Comparison of ENCODE assay signal across 27 cellular contexts in genomic region chr1:109137959-109138757, GRCh38. TPM values are rescaled to one million over a fixed set of nuclear protein-coding genes. Genes with fewer than 3 reads are reported as not detected.
DNase-seq lines count a peak whose midpoint lies in the region; ATAC-seq and TF ChIP-seq lines count a peak whose summit lies in the region.
"Had no signal": no experiment of that assay in that cellular context is flagged by ENCODE, and none has a peak within 500 bp of the region (broad histone marks: within the 10 kb centered on the region; RNA-seq: fewer than 3 reads in every experiment).

No MANE protein-coding gene starts in this region.

- DNase-seq in breast epithelium (ENCODE audit: low spot score in 2 of 2) (no peak), mammary epithelial cell (no peak), colonic mucosa (peak; percentile 79), upper lobe of right lung (no peak), MV-4-11 (lab: John Stamatoyannopoulos, UW) (no peak), substantia nigra (lab: John Stamatoyannopoulos, UW) (no peak)
- DNase-seq: activated CD4-positive, alpha-beta memory T cell treated with anti-CD3 and anti-CD28 coated beads for 36 hours; activated naive CD4-positive, alpha-beta T cell treated with anti-CD3 and anti-CD28 coated beads, Interleukin-2, amount 50 U/mL, for 16 hours; AML-193; amniotic stem cell; CD4-positive, alpha-beta memory T cell; DMS 273 treated with DMSO at 0.1 percent for 48 hours; effector CD4-positive, alpha-beta T cell; HCEC 1CT; heart left ventricle; NCI-H1436; NCI-H510A; nucleus accumbens; stimulated activated naive CD8-positive, alpha-beta T cell treated with anti-CD3 and anti-CD28 coated beads, Interleukin-15, amount 100 ng/mL, for 72 hours; tibial artery had no signal

- no TSS peak for BruUV-seq in mammary epithelial cell (replicated peaks; lab: Mats Ljungman, UMichigan)

- no peaks in the 10 kb centered on the region for H3K27me3 ChIP-seq in breast epithelium
- no peaks in the 10 kb centered on the region for H3K27me3 ChIP-seq in mammary epithelial cell (ENCODE audit: insufficient read depth, low read length)
- H3K27me3 ChIP-seq in colonic mucosa, result no peaks in the 10 kb centered on the region
- no peaks in the 10 kb centered on the region for H3K27me3 ChIP-seq in muscle layer of duodenum (ENCODE audit: low read depth, low read length)
- no peaks in the 10 kb centered on the region for H3K27me3 ChIP-seq in upper lobe of right lung
- H3K27me3 ChIP-seq: heart left ventricle, tibial artery had no signal

- no peak overlapping the region for H3K4me2 ChIP-seq in mammary epithelial cell (ENCODE audit: insufficient read depth, low read depth, low read length)
- H3K4me2 ChIP-seq: KMS-11 had no signal

- WGBS in mammary epithelial cell (ENCODE audit: low coverage, missing lambda C conversion rate), result 90% methylated on average over 6 of the region's 7 CpGs

- H3K9ac ChIP-seq in mammary epithelial cell (ENCODE audit: insufficient read depth, low read length), result no peak overlapping the region
- H3K9ac ChIP-seq in colonic mucosa (ENCODE audit: low read depth in 2 of 2, low read length in 2 of 2), result peak overlapping the region; percentile 0 to 19
- H3K9ac ChIP-seq: KMS-11 had no signal

- no peak for TF ChIP-seq CTCF in breast epithelium (IDR thresholded peaks at IDR 0.05)
- no peak for TF ChIP-seq CTCF in mammary epithelial cell (conservative IDR thresholded peaks at IDR 0.05 in 1 of 2, IDR thresholded peaks at IDR 0.05 in 1 of 2; ENCODE audit: extremely low read depth in 1 of 2, insufficient read depth in 1 of 2, low read depth in 1 of 2, low read length in 2 of 2)
- TF ChIP-seq CTCF in colonic mucosa (IDR thresholded peaks at IDR 0.05), result no peak
- no peak for TF ChIP-seq CTCF in upper lobe of right lung (IDR thresholded peaks at IDR 0.05)

- H3K79me2 ChIP-seq in mammary epithelial cell (ENCODE audit: insufficient read depth, low read length), result no peaks in the 10 kb centered on the region

- intact Hi-C loops in breast epithelium (cut with DNase I; ENCODE audit: low total_unique reads), result no loop called here
- intact Hi-C loops in mammary epithelial cell (cut with micrococcal nuclease), result no loop called here
- intact Hi-C loops in colonic mucosa (cut with DNase I), result no loop called here
- intact Hi-C loops in upper lobe of right lung (cut with DNase I), result no loop called here

- no peaks in the 10 kb centered on the region for H4K20me1 ChIP-seq in mammary epithelial cell (ENCODE audit: insufficient read depth, low read length)

- H3K36me3 ChIP-seq in breast epithelium (no peaks in the 10 kb centered on the region), mammary epithelial cell (ENCODE audit: insufficient read depth, low read length) (no peaks in the 10 kb centered on the region), colonic mucosa (no peaks in the 10 kb centered on the region), muscle layer of duodenum (ENCODE audit: control insufficient read depth in 1 of 2, insufficient read depth in 2 of 2, low read length in 2 of 2) (no peaks in the 10 kb centered on the region), upper lobe of right lung (no peaks in the 10 kb centered on the region)
- H3K36me3 ChIP-seq: heart left ventricle, tibial artery had no signal

- H3K4me1 ChIP-seq in breast epithelium (peaks cover 5% of the 10 kb centered on the region in 2 donors), mammary epithelial cell (ENCODE audit: insufficient read depth, low read length) (no peaks in the 10 kb centered on the region), colonic mucosa (peaks cover 7% of the 10 kb centered on the region), muscle layer of duodenum (ENCODE audit: control insufficient read depth in 1 of 2, insufficient read depth in 2 of 2, low read length in 2 of 2) (peaks cover 0 to 11% of the 10 kb centered on the region in 2 donors), upper lobe of right lung (peaks cover 6% of the 10 kb centered on the region)

- H3K9me3 ChIP-seq in breast epithelium (no peaks in the 10 kb centered on the region), mammary epithelial cell (replicated peaks; ENCODE audit: insufficient read depth, low read length) (no peaks in the 10 kb centered on the region), colonic mucosa (no peaks in the 10 kb centered on the region), muscle layer of duodenum (ENCODE audit: control insufficient read depth in 1 of 2, low read length in 2 of 2) (no peaks in the 10 kb centered on the region), upper lobe of right lung (no peaks in the 10 kb centered on the region)
- H3K9me3 ChIP-seq: heart left ventricle, tibial artery had no signal

- TF ChIP-seq POLR2A in breast epithelium (IDR thresholded peaks at IDR 0.05), result no peak

- CTCF ChIA-PET in mammary epithelial cell (lab: Charles Lee; ENCODE audit: low non-redundant PET), result no interaction called here

- H3K4me3 ChIP-seq in breast epithelium, result no peak overlapping the region
- no peak overlapping the region for H3K4me3 ChIP-seq in mammary epithelial cell (replicated peaks in 1 of 3; ENCODE audit: insufficient read depth in 1 of 3, low read depth in 2 of 3, low read length in 3 of 3)
- no peak overlapping the region for H3K4me3 ChIP-seq in colonic mucosa
- H3K4me3 ChIP-seq in muscle layer of duodenum (ENCODE audit: low read depth in 1 of 2, low read length in 2 of 2), result no peak overlapping the region
- H3K4me3 ChIP-seq in upper lobe of right lung, result no peak overlapping the region
- H3K4me3 ChIP-seq: heart left ventricle, skin epidermis, tibial artery had no signal

- dilution Hi-C loops in mammary epithelial cell (cut with HindIII; ENCODE audit: low sequenced_read_pairs), result no loop called here

- H3K27ac ChIP-seq in breast epithelium (peak overlapping the region; percentile 30 to 73), mammary epithelial cell (ENCODE audit: insufficient read depth, low read depth, low read length) (no peak overlapping the region), colonic mucosa (peak overlapping the region; percentile 84), muscle layer of duodenum (ENCODE audit: low read length) (peak overlapping the region; percentile 51), upper lobe of right lung (no peak overlapping the region), substantia nigra (ENCODE audit: low read depth, low read length, poor library complexity, severe bottlenecking) (no peak overlapping the region)
- H3K27ac ChIP-seq: heart left ventricle, KMS-11, skin epidermis, tibial artery had no signal

- in situ Hi-C loops in mammary epithelial cell (cut with MboI; ENCODE audit: low sequenced_read_pairs in 2 of 2), result no loop called here

- ATAC-seq in upper lobe of right lung (peak; percentile 41), GM21528 (IDR thresholded peaks at IDR 0.05; ENCODE audit: low FRiP score, unreplicated experiment) (no peak)
- ATAC-seq: activated CD4-positive, CD25-positive, alpha-beta regulatory T cell treated with anti-CD3 and anti-CD28 coated beads, Interleukin-2, amount 50 U/mL, for 24 hours; activated T-helper 17 cell treated with anti-CD3 and anti-CD28 coated beads, Interleukin-2, amount 50 U/mL, for 72 hours; heart left ventricle; stimulated activated naive CD8-positive, alpha-beta T cell treated with anti-CD3 and anti-CD28 coated beads, Interleukin-15, amount 100 ng/mL, for 72 hours had no signal

- H2AFZ ChIP-seq in mammary epithelial cell (ENCODE audit: low read depth, low read length), result no peak overlapping the region

RNA-seq across cellular contexts. Expression of gene ELAPOR1, which starts 24.2 kb away (rescaled TPM):
- total RNA-seq in breast epithelium (100 to 1,000 TPM in 2 of 3 donors, under 1 TPM in 1; 0.64 to 220 (median 202) TPM), mammary epithelial cell (1 to 10 TPM in 1 of 2 donors, under 1 TPM in 1; 0.67 to 1.1 TPM), colonic mucosa (100 to 1,000 TPM; 110 to 163 TPM), upper lobe of right lung (5.6 TPM)
- 0.95 TPM for polyA plus RNA-seq in mammary epithelial cell
- not detected for polyA minus RNA-seq in mammary epithelial cell
- total RNA-seq: epithelial cell of proximal tubule had no signal

RNA-seq across cellular contexts. Expression of gene TMEM167B, which starts 47.6 kb away (rescaled TPM):
- total RNA-seq in breast epithelium (10 to 100 TPM; 30.7 to 32.6 (median 32.4) TPM), mammary epithelial cell (10 to 100 TPM; 24.8 to 27.4 TPM), colonic mucosa (10 to 100 TPM; 26.0 to 53.6 TPM), upper lobe of right lung (49.7 TPM)
- 6.8 TPM for polyA plus RNA-seq in mammary epithelial cell
- polyA minus RNA-seq in mammary epithelial cell, result 12.4 TPM

Comparison
In these comparisons a context has a peak if more than half of its experiments do, and no peak if none do; other contexts are left out.
1. H3K27ac ChIP-seq: peak in breast epithelium (2 of 2), colonic mucosa (single experiment) and muscle layer of duodenum (single experiment); none in mammary epithelial cell (single experiment), upper lobe of right lung (single experiment) and substantia nigra (single experiment).